Comparison of ENCODE assay signal across 1 cellular context in the genomic region with DNA sequence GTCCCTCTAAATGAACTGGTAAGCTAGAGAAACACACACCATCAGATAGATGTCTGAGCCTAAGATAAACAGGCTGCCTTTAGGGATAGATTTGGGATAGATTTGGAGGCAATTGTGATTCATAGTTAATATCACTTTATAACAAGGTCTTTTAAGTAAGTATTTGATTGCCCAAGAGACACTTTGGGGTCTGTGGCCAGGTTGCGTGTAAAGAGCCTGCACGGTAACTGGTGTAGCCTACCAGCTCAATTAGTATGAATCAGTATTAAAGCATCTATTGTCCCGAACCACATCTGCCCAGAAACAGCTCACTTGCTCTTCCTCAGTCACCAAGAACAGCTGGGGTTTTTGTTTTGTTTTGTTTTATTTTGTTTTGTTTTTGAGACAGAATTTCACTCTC.
A peak's percentile ranks its signal among the peaks of the same experiment; 100 is the strongest.
TF ChIP-seq lines count a peak whose summit lies in the region.

No MANE protein-coding gene starts in this region.

TF ChIP-seq in IMR-90, 13 proteins besides CTCF, POLR2A, EP300 and RAD21:
- no peak for TF ChIP-seq NFE2L2 (IDR thresholded peaks at IDR 0.05; ENCODE audit: low read depth, low read length)
- TF ChIP-seq MXI1 (IDR thresholded peaks at IDR 0.05; ENCODE audit: borderline replicate concordance, low read depth, low read length), result no peak
- no peak for TF ChIP-seq CHD1 (IDR thresholded peaks at IDR 0.05; ENCODE audit: low read depth, low read length)
- peak; percentile 44; the same call in 1 of the 2 replicates for TF ChIP-seq CEBPB (IDR thresholded peaks at IDR 0.05; ENCODE audit: low read depth, low read length)
- TF ChIP-seq, protein P1, sequence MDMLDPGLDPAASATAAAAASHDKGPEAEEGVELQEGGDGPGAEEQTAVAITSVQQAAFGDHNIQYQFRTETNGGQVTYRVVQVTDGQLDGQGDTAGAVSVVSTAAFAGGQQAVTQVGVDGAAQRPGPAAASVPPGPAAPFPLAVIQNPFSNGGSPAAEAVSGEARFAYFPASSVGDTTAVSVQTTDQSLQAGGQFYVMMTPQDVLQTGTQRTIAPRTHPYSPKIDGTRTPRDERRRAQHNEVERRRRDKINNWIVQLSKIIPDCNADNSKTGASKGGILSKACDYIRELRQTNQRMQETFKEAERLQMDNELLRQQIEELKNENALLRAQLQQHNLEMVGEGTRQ (IDR thresholded peaks at IDR 0.05; ENCODE audit: low read depth, low read length), result no peak
- no peak for TF ChIP-seq MAZ (IDR thresholded peaks at IDR 0.05; ENCODE audit: borderline replicate concordance, low read depth, low read length)
- no peak for TF ChIP-seq MAFK (IDR thresholded peaks at IDR 0.05; ENCODE audit: low read depth, low read length)
